Comparison of ENCODE assay signal across 20 cellular contexts in genomic region chr20:49303211-49303610, GRCh38. TPM values are rescaled to one million over a fixed set of nuclear protein-coding genes. Genes with fewer than 3 reads are reported as not detected.
DNase-seq lines count a peak whose midpoint lies in the region; ATAC-seq and TF ChIP-seq lines count a peak whose summit lies in the region.
"Had no signal": no experiment of that assay in that cellular context is flagged by ENCODE, and none has a peak within 500 bp of the region (broad histone marks: within the 10 kb centered on the region; RNA-seq: fewer than 3 reads in every experiment).

No MANE protein-coding gene starts in this region.

- peak; percentile 64 to 70; a peak in 3 of 4 replicates for TF ChIP-seq EP300 in SK-N-SH (IDR thresholded peaks at IDR 0.05; ENCODE audit: borderline replicate concordance in 1 of 2, low read depth in 1 of 2, low read length in 1 of 2)

- no peaks in the 10 kb centered on the region for H3K4me1 ChIP-seq in right cardiac atrium (ENCODE audit: control insufficient read depth, insufficient read depth, low read length)
- peaks cover 4 to 11% of the 10 kb centered on the region in 2 experiments; a peak in 1 of 4 replicates for H3K4me1 ChIP-seq in SK-N-SH (ENCODE audit: control insufficient read depth in 1 of 2, insufficient read depth in 2 of 2, low read depth in 1 of 2, low read length in 1 of 2)
- H3K4me1 ChIP-seq: A549 had no signal

- ATAC-seq in right cardiac atrium (peak; percentile 55 to 63), Right ventricle myocardium inferior (no peak)
- ATAC-seq: A549; PC-3; stimulated activated naive CD8-positive, alpha-beta T cell treated with anti-CD3 and anti-CD28 coated beads, Interleukin-15, amount 100 ng/mL, for 72 hours had no signal

- 23% methylated on average over 3 of the region's 3 CpGs for WGBS in right cardiac atrium
- 18% methylated on average over 3 of the region's 3 CpGs for WGBS in SK-N-SH (ENCODE audit: low lambda C conversion rate)

- CTCF ChIA-PET in SK-N-SH (lab: Yijun Ruan, JAX): interaction anchor here (0.9 to 2.9 kb wide), 7 partner anchors 17 to 307 kb away, joined by 3 to 13 read pairs (median 3); no protein-coding TSS in a partner anchor

- no peak overlapping the region for H3K27ac ChIP-seq in right cardiac atrium (ENCODE audit: low read length)
- peak overlapping the region; percentile 62 to 71; a peak in 3 of 4 replicates for H3K27ac ChIP-seq in SK-N-SH (ENCODE audit: low read depth in 2 of 2, low read length in 1 of 2)
- H3K27ac ChIP-seq: A549 had no signal

- H3K36me3 ChIP-seq in SK-N-SH (replicated peaks in 1 of 2; ENCODE audit: control insufficient read depth in 1 of 2, insufficient read depth in 2 of 2, low read length in 1 of 2): no peaks in the 10 kb centered on the region

- H3K4me3 ChIP-seq in right cardiac atrium (ENCODE audit: low read length): no peak overlapping the region
- H3K4me3 ChIP-seq in SK-N-SH (ENCODE audit: low read depth in 2 of 2, low read length in 1 of 2): no peak overlapping the region
- no peak overlapping the region for H3K4me3 ChIP-seq in fibroblast of mammary gland (ENCODE audit: control insufficient read depth, low read depth, low read length)
- H3K4me3 ChIP-seq: A549 had no signal

- H3K9ac ChIP-seq in SK-N-SH: no peak overlapping the region

- intact Hi-C loops in right cardiac atrium (cut with DNase I): no loop called here
- intact Hi-C loops in Right ventricle myocardium inferior (cut with DNase I): no loop called here

- 0 out of 2 replicates have a peak, but pooled peaks have one; percentile 5 for TF ChIP-seq RAD21 in SK-N-SH (IDR thresholded peaks at IDR 0.05; ENCODE audit: low read length)

- no peaks in the 10 kb centered on the region for H4K20me1 ChIP-seq in SK-N-SH (ENCODE audit: insufficient read depth)

- H3K27me3 ChIP-seq in right cardiac atrium (ENCODE audit: control insufficient read depth, insufficient read depth) (no peaks in the 10 kb centered on the region), SK-N-SH (ENCODE audit: insufficient read depth) (no peaks in the 10 kb centered on the region)

- H3K9me3 ChIP-seq in right cardiac atrium (ENCODE audit: control insufficient read depth, low read length) (no peaks in the 10 kb centered on the region), SK-N-SH (no peaks in the 10 kb centered on the region)
- H3K9me3 ChIP-seq: A549 had no signal

- no peaks in the 10 kb centered on the region for H3K79me2 ChIP-seq in SK-N-SH (ENCODE audit: insufficient read depth)

- TF ChIP-seq CTCF in SK-N-SH (IDR thresholded peaks at IDR 0.05) (no peak), fibroblast of mammary gland (conservative IDR thresholded peaks at IDR 0.05; ENCODE audit: control insufficient read depth, insufficient read depth, low read depth, low read length) (no peak)

- peak overlapping the region; percentile 22; the same call in 1 of the 2 replicates for H3K4me2 ChIP-seq in SK-N-SH
- H3K4me2 ChIP-seq: A549 had no signal

- POLR2A ChIA-PET in SK-N-SH (lab: Yijun Ruan, JAX): interaction anchor here (1.1 to 1.4 kb wide), 2 partner anchors 16 to 21 kb away, joined by 4 to 6 read pairs; no protein-coding TSS in a partner anchor

- no peaks in the 10 kb centered on the region for H3K9me2 ChIP-seq in SK-N-SH

- no peak overlapping the region for H2AFZ ChIP-seq in SK-N-SH (ENCODE audit: low read depth)

- DNase-seq in right cardiac atrium (peak in 1 of 3 donors; percentile 59), Right ventricle myocardium inferior (ENCODE audit: missing footprints) (no peak), SK-N-SH (no peak), fibroblast of mammary gland (ENCODE audit: low read depth) (peak; percentile 64), T-helper 1 cell (no peak), iPS-NIHi7 (ENCODE audit: extremely low spot score) (no peak), CD1c-positive myeloid dendritic cell (ENCODE audit: extremely low spot score) (no peak), NCI-H2081 treated with DMSO at 0.1 percent for 48 hours (lab: John Stamatoyannopoulos, UW) (no peak)
- DNase-seq: activated CD4-positive, CD25-positive, alpha-beta regulatory T cell; activated CD8-positive, alpha-beta memory T cell treated with anti-CD3 and anti-CD28 coated beads for 24 hours; central memory CD4-positive, alpha-beta T cell; GOT3; mammary epithelial cell; NCI-H2029 treated with DMSO at 0.1 percent for 48 hours; NCI-H524; PC-3; retina; stimulated activated CD4-positive, alpha-beta T cell treated with anti-CD3 and anti-CD28 coated beads, Interleukin-15, amount 100 ng/mL, for 24 hours; stimulated activated naive CD8-positive, alpha-beta T cell treated with anti-CD3 and anti-CD28 coated beads, Interleukin-15, amount 100 ng/mL, for 72 hours had no signal

- peaks cover 3% of the 10 kb centered on the region for H3F3A ChIP-seq in SK-N-SH (replicated peaks; ENCODE audit: insufficient read depth)

TF ChIP-seq in SK-N-SH, 30 proteins besides CTCF, POLR2A, EP300 and RAD21:
- TF ChIP-seq JUND (IDR thresholded peaks at IDR 0.05) (0 out of 2 replicates have a peak, but pooled peaks have one; percentile 28), PBX3 (IDR thresholded peaks at IDR 0.05) (peak; percentile 66), GABPA (IDR thresholded peaks at IDR 0.05; ENCODE audit: low read depth) (no peak), TCF12 (IDR thresholded peaks at IDR 0.05) (peak; percentile 83), MXI1 (IDR thresholded peaks at IDR 0.05; ENCODE audit: low read depth, low read length) (no peak), GATA2 (CRISPR knock-in tag; IDR thresholded peaks at IDR 0.05) (peak; percentile 62), USF1 (IDR thresholded peaks at IDR 0.05; ENCODE audit: borderline replicate concordance, low read depth) (peak; percentile 71), SMC3 (IDR thresholded peaks at IDR 0.05; ENCODE audit: low read depth, low read length) (no peak), NFIC (IDR thresholded peaks at IDR 0.05; ENCODE audit: borderline replicate concordance) (peak; percentile 73), YY1 (IDR thresholded peaks at IDR 0.05; ENCODE audit: low read depth) (0 out of 2 replicates have a peak, but pooled peaks have one; percentile 30), RCOR1 (IDR thresholded peaks at IDR 0.05; ENCODE audit: low read length) (peak; percentile 73)

RNA-seq across cellular contexts. Expression of gene ZNFX1, which starts 25.4 kb away (rescaled TPM):
- total RNA-seq in right cardiac atrium (10 to 100 TPM; 21.4 to 25.9 (median 23.2) TPM), Right ventricle myocardium inferior (21.0 TPM)
- polyA plus RNA-seq in right cardiac atrium (7.9 TPM), SK-N-SH (2012; rRNA removed) (3.9 and 4.6 TPM in 2 replicates)
- polyA plus RNA-seq in SK-N-SH (2012; cell fraction: cytosol; rRNA removed): 4.5 and 4.7 TPM in 2 replicates
- 8.1 and 9.0 TPM in 2 replicates for polyA plus RNA-seq in SK-N-SH (2012; cell fraction: nucleus; rRNA removed)
